In genomic region chr7:22166928-22167327, GRCh38 we compare ENCODE assay signal across 20 cellular contexts.
"Had no signal": no experiment of that assay in that cellular context is flagged by ENCODE, and none has a peak within 500 bp of the region (broad histone marks: within the 10 kb centered on the region; RNA-seq: fewer than 3 reads in every experiment).

No MANE protein-coding gene starts in this region.

- H3K27me3 Mint-ChIP-seq: dendritic cell treated with granulocyte-macrophage colony-stimulating factor and Interleukin-4, amounts not matched to agents 40 ng/mL and 50 ng/mL, for 4 days had no signal

- H3K9me3 Mint-ChIP-seq: dendritic cell treated with granulocyte-macrophage colony-stimulating factor and Interleukin-4, amounts not matched to agents 40 ng/mL and 50 ng/mL, for 4 days; naive thymus-derived CD4-positive, alpha-beta T cell; nephron had no signal

- DNase-seq: colonic mucosa; effector memory CD4-positive, alpha-beta T cell; esophagus squamous epithelium; foreskin melanocyte; left lung; mesenchymal stem cell; midbrain; naive thymus-derived CD4-positive, alpha-beta T cell; nucleus accumbens; posterior cingulate gyrus; psoas muscle; right cardiac atrium; sigmoid colon; stimulated activated CD4-positive, alpha-beta T cell treated with anti-CD3 and anti-CD28 coated beads, Interleukin-4, amount 100 ng/mL, for 4 hours; stimulated activated naive CD4-positive, alpha-beta T cell treated with Interleukin-2 at 50 U/mL for 16 hours; stomach; thyroid gland; trophoblast cell had no signal

- ATAC-seq: left lung; naive thymus-derived CD4-positive, alpha-beta T cell; psoas muscle; right cardiac atrium had no signal

- H3K4me3 Mint-ChIP-seq: dendritic cell treated with granulocyte-macrophage colony-stimulating factor and Interleukin-4, amounts not matched to agents 40 ng/mL and 50 ng/mL, for 4 days; naive thymus-derived CD4-positive, alpha-beta T cell; nephron had no signal

- H3K36me3 Mint-ChIP-seq: naive thymus-derived CD4-positive, alpha-beta T cell had no signal

- H3K27ac Mint-ChIP-seq: dendritic cell treated with granulocyte-macrophage colony-stimulating factor and Interleukin-4, amounts not matched to agents 40 ng/mL and 50 ng/mL, for 4 days; naive thymus-derived CD4-positive, alpha-beta T cell; nephron had no signal
